ENCODE assay signal across 8 cellular contexts in the genomic region with DNA sequence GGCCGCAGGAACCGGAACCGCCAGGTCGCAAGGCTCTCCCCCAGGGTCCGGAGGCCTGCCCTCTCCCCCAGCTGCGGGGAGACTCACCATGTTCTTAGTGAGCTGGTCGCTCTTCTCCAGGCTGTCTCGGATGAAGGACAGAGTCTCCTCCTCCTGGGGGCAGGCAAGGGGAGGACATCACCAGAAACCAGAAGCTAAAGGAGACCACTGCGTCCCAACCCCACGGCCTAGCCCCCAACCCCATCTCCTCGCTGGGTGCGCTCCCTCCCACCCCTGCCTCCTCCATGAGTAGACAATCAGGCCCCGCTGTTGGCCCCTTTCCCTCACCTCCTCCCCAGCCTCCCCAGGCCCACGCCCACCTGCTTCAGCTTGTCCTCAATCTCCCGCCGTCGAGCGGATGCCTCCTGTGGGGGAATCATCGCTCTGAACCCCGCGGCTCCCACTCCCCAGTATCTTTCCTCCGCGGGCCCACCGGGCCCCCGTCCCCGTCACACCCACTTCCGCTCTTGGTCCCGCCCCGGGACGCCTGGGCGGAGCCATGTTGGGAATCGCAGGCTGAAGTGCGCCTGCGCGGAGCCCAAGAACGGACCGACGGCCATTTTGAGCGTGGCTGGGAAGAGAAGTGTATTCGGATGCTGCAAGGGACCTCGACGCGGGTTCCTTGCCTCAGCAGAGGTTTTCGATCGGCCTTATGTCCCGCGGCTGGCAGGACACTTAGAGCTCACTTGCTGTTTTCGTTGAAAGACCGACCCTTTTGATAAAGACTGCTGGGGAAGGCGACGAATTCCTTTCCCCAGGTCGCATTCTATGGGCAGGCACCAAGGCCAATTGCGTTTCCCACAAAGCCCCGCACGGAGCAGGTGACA.
DNase-seq lines count a peak whose midpoint lies in the region; TF ChIP-seq lines count a peak whose summit lies in the region.

A gene with protein sequence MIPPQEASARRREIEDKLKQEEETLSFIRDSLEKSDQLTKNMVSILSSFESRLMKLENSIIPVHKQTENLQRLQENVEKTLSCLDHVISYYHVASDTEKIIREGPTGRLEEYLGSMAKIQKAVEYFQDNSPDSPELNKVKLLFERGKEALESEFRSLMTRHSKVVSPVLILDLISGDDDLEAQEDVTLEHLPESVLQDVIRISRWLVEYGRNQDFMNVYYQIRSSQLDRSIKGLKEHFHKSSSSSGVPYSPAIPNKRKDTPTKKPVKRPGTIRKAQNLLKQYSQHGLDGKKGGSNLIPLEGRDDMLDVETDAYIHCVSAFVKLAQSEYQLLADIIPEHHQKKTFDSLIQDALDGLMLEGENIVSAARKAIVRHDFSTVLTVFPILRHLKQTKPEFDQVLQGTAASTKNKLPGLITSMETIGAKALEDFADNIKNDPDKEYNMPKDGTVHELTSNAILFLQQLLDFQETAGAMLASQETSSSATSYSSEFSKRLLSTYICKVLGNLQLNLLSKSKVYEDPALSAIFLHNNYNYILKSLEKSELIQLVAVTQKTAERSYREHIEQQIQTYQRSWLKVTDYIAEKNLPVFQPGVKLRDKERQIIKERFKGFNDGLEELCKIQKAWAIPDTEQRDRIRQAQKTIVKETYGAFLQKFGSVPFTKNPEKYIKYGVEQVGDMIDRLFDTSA (minus strand): TSS at position 514 of the 866 bp plus-strand sequence. CDS start 95 bp downstream, at position 419.

- H3K4me3 ChIP-seq in MM.1S (ENCODE audit: low read length) (peak within 1 kb of the TSS; percentile 80), foreskin fibroblast (ENCODE audit: low read depth in 1 of 2, low read length in 2 of 2) (peak within 1 kb of the TSS; percentile 68 to 96), neuron (ENCODE audit: low read length) (peak within 1 kb of the TSS; percentile 65)

- peak within 1 kb of the TSS; percentile 97 for H3K4me2 ChIP-seq in MM.1S (ENCODE audit: low read depth, low read length)

- H3K9ac ChIP-seq in MM.1S (ENCODE audit: low read length): peak within 1 kb of the TSS; percentile 73

- peak; percentile 5; the same call in 1 of the 2 replicates for TF ChIP-seq CTCF in MM.1S (IDR thresholded peaks at IDR 0.05; ENCODE audit: low read length)
- no peak for TF ChIP-seq CTCF in foreskin fibroblast (IDR thresholded peaks at IDR 0.05; ENCODE audit: low read depth, low read length)

- no peaks in the 10 kb centered on the region for H3K36me3 ChIP-seq in MM.1S (replicated peaks; ENCODE audit: insufficient read depth, low read length)
- H3K36me3 ChIP-seq in neuron (ENCODE audit: insufficient read depth, low read length): peaks cover 30% of the 10 kb centered on the region

- H2AFZ ChIP-seq in MM.1S (ENCODE audit: low read length): peak within 1 kb of the TSS; percentile 94
- H2AFZ ChIP-seq in neuron (ENCODE audit: low read depth, low read length): peak within 1 kb of the TSS; percentile 58

- H3K79me2 ChIP-seq in MM.1S (ENCODE audit: low read length): peaks cover 17% of the 10 kb centered on the region

- H4K20me1 ChIP-seq in MM.1S (ENCODE audit: insufficient read depth, low read length): no peaks in the 10 kb centered on the region

- no peaks in the 10 kb centered on the region for H3K27me3 ChIP-seq in MM.1S (replicated peaks; ENCODE audit: insufficient read depth, low read length)
- no peaks in the 10 kb centered on the region for H3K27me3 ChIP-seq in neuron (ENCODE audit: insufficient read depth, low read length)

- no peaks in the 10 kb centered on the region for H3K9me3 ChIP-seq in MM.1S (replicated peaks; ENCODE audit: insufficient read depth, low read length)
- no peaks in the 10 kb centered on the region for H3K9me3 ChIP-seq in neuron (ENCODE audit: low read length)

- H3K27ac ChIP-seq in MM.1S (ENCODE audit: low read length): no peak within 1 kb of the TSS

- DNase-seq in DMS153 treated with DMSO at 0.1 percent for 48 hours (lab: John Stamatoyannopoulos, UW; ENCODE audit: unreplicated experiment) (peak; percentile 88), GOT3 (lab: John Stamatoyannopoulos, UW) (peak; percentile 85), MM.1S (peak; percentile 94), SIG-M5 (lab: John Stamatoyannopoulos, UW) (peak; percentile 50), activated gamma-delta T cell (lab: John Stamatoyannopoulos, UW) (peak; percentile 85), foreskin fibroblast (peak; percentile 85 to 97), stromal cell of bone marrow (ENCODE audit: low read depth) (peak; percentile 79)

- no peaks in the 10 kb centered on the region for H3K9me2 ChIP-seq in MM.1S (replicated peaks; ENCODE audit: insufficient read depth, low read length)

- no peaks in the 10 kb centered on the region for H3F3A ChIP-seq in MM.1S (ENCODE audit: insufficient read depth, low read length)

- peaks cover 5% of the 10 kb centered on the region; the same call in 1 of the 2 replicates for H3K4me1 ChIP-seq in MM.1S (ENCODE audit: low read length)
- H3K4me1 ChIP-seq in neuron (ENCODE audit: insufficient read depth, low read length): peaks cover 20% of the 10 kb centered on the region
